ENCODE assay signal across 8 cellular contexts in genomic region chr6:41938590-41938989, GRCh38. TPM values are rescaled to one million over a fixed set of nuclear protein-coding genes. Genes with fewer than 3 reads are reported as not detected.
DNase-seq lines count a peak whose midpoint lies in the region; ATAC-seq and TF ChIP-seq lines count a peak whose summit lies in the region.

No MANE protein-coding gene starts in this region.

- intact Hi-C loops in CD14-positive monocyte (cut with micrococcal nuclease), result loop anchor here (2.0 to 5.0 kb wide), 5 partner anchors 32 to 109 kb away; no protein-coding TSS in a partner anchor
- intact Hi-C loops in dendritic cell treated with granulocyte-macrophage colony-stimulating factor and Interleukin-4, amounts not matched to agents 40 ng/mL and 50 ng/mL, for 4 days (cut with micrococcal nuclease), result loop anchor here (5.0 kb wide), 2 partner anchors 41 to 104 kb away; partner anchors contain the start of gene USP49

- ATAC-seq in GM19328 (IDR thresholded peaks at IDR 0.05; ENCODE audit: unreplicated experiment), result no peak

- TF ChIP-seq POLR2A in NB4 (IDR thresholded peaks at IDR 0.05; ENCODE audit: extremely low read depth, insufficient read length), result no peak

- peaks cover 75% of the 10 kb centered on the region for H3K4me1 Mint-ChIP-seq in CD14-positive monocyte
- H3K4me1 Mint-ChIP-seq in dendritic cell treated with granulocyte-macrophage colony-stimulating factor and Interleukin-4, amounts not matched to agents 40 ng/mL and 50 ng/mL, for 4 days (ENCODE audit: low read depth), result peaks cover 75% of the 10 kb centered on the region

- no peaks in the 10 kb centered on the region for H3K9me3 ChIP-seq in neutrophil

- no peak for TF ChIP-seq CTCF in CD14-positive monocyte (IDR thresholded peaks at IDR 0.05)
- TF ChIP-seq CTCF in NB4 (IDR thresholded peaks at IDR 0.05; ENCODE audit: low read depth, low read length), result no peak
- TF ChIP-seq CTCF in neutrophil (IDR thresholded peaks at IDR 0.05), result no peak

- DNase-seq in CD14-positive monocyte (ENCODE audit: low spot score) (no peak), NB4 (ENCODE audit: low read depth) (no peak), H4 (ENCODE audit: low spot score) (no peak), RKO (ENCODE audit: low spot score) (no peak), SW 1271 (lab: John Stamatoyannopoulos, UW) (no peak)

- H3K27ac Mint-ChIP-seq in CD14-positive monocyte, result peak overlapping the region; percentile 90 to 99 (median 98)
- peak overlapping the region; percentile 90 for H3K27ac Mint-ChIP-seq in dendritic cell treated with granulocyte-macrophage colony-stimulating factor and Interleukin-4, amounts not matched to agents 40 ng/mL and 50 ng/mL, for 4 days

- H3K4me3 ChIP-seq in NB4 (ENCODE audit: low read depth, low read length) (peak overlapping the region; percentile 97), neutrophil (ENCODE audit: low read depth in 1 of 2, low read length in 1 of 2) (peak overlapping the region; percentile 97 to 99)

- peaks cover 51% of the 10 kb centered on the region for H3K36me3 ChIP-seq in neutrophil

- H3K27ac ChIP-seq in neutrophil, result peak overlapping the region; percentile 95

- peaks cover 33 to 59% of the 10 kb centered on the region in 2 donors for H3K36me3 Mint-ChIP-seq in CD14-positive monocyte
- H3K36me3 Mint-ChIP-seq in dendritic cell treated with granulocyte-macrophage colony-stimulating factor and Interleukin-4, amounts not matched to agents 40 ng/mL and 50 ng/mL, for 4 days (ENCODE audit: low read depth), result peaks cover 69% of the 10 kb centered on the region

- peaks cover 0 to 2% (median 0%) of the 10 kb centered on the region in 3 donors for H3K27me3 Mint-ChIP-seq in CD14-positive monocyte (ENCODE audit: low read depth in 3 of 3)
- no peaks in the 10 kb centered on the region for H3K27me3 Mint-ChIP-seq in dendritic cell treated with granulocyte-macrophage colony-stimulating factor and Interleukin-4, amounts not matched to agents 40 ng/mL and 50 ng/mL, for 4 days

- no peaks in the 10 kb centered on the region for H3K27me3 ChIP-seq in neutrophil

- H3K4me3 Mint-ChIP-seq in CD14-positive monocyte, result peak overlapping the region; percentile 95 to 97
- H3K4me3 Mint-ChIP-seq in dendritic cell treated with granulocyte-macrophage colony-stimulating factor and Interleukin-4, amounts not matched to agents 40 ng/mL and 50 ng/mL, for 4 days, result peak overlapping the region; percentile 99

- peaks cover 80 to 83% of the 10 kb centered on the region in 2 experiments for H3K4me1 ChIP-seq in neutrophil (ENCODE audit: control insufficient read depth in 1 of 2, insufficient read depth in 1 of 2, low read depth in 1 of 2, low read length in 1 of 2)

- H3K9me3 Mint-ChIP-seq in CD14-positive monocyte, result no peaks in the 10 kb centered on the region
- H3K9me3 Mint-ChIP-seq in dendritic cell treated with granulocyte-macrophage colony-stimulating factor and Interleukin-4, amounts not matched to agents 40 ng/mL and 50 ng/mL, for 4 days, result no peaks in the 10 kb centered on the region

RNA-seq across cellular contexts. Expression of gene CCND3, which starts 3.0 kb away (rescaled TPM):
- 100 to 1,000 TPM; 259 to 273 TPM for polyA plus RNA-seq in CD14-positive monocyte
- 50.0 and 51.3 TPM in 2 replicates for total RNA-seq in H4 (2014; rRNA removed; shearing (Covaris generic))

RNA-seq across cellular contexts. Expression of gene BYSL, which starts 17.3 kb away (rescaled TPM):
- 1 to 10 TPM; 2.7 to 3.9 TPM for polyA plus RNA-seq in CD14-positive monocyte
- 25.0 and 27.8 TPM in 2 replicates for total RNA-seq in H4 (2014; rRNA removed; shearing (Covaris generic))

RNA-seq across cellular contexts. Expression of gene MED20, which starts 17.7 kb away (rescaled TPM):
- 10 to 100 TPM; 13.6 to 16.2 TPM for polyA plus RNA-seq in CD14-positive monocyte
- total RNA-seq in H4 (2014; rRNA removed; shearing (Covaris generic)), result 49.4 and 51.8 TPM in 2 replicates

RNA-seq across cellular contexts. Expression of gene USP49, which starts 43.4 kb away (rescaled TPM):
- under 1 TPM; 0.08 to 0.37 TPM for polyA plus RNA-seq in CD14-positive monocyte
- 1.4 and 1.8 TPM in 2 replicates for total RNA-seq in H4 (2014; rRNA removed; shearing (Covaris generic))
